9 cellular contexts compared by ENCODE assay signal in genomic region chr11:116984589-116984988, GRCh38.
DNase-seq lines count a peak whose midpoint lies in the region; ATAC-seq and TF ChIP-seq lines count a peak whose summit lies in the region.
"Had no signal": no experiment of that assay in that cellular context is flagged by ENCODE, and none has a peak within 500 bp of the region (broad histone marks: within the 10 kb centered on the region; RNA-seq: fewer than 3 reads in every experiment).

No MANE protein-coding gene starts in this region.

- 9 to 22% methylated on average over 6 of the region's 6 CpGs for WGBS in aorta, 2 donors

- TF ChIP-seq CTCF in cardiac muscle cell (IDR thresholded peaks at IDR 0.05; ENCODE audit: low read depth, low read length): no peak

- H3K4me1 ChIP-seq in cardiac muscle cell (ENCODE audit: low read depth) (no peaks in the 10 kb centered on the region), aorta (ENCODE audit: control insufficient read depth in 1 of 2, insufficient read depth in 2 of 2, low read length in 2 of 2) (peaks cover 0 to 14% of the 10 kb centered on the region in 2 donors)

- H3K9me3 ChIP-seq in cardiac muscle cell (ENCODE audit: low read depth) (no peaks in the 10 kb centered on the region), aorta (ENCODE audit: control insufficient read depth, low read length) (no peaks in the 10 kb centered on the region)

- ATAC-seq in aorta (ENCODE audit: low FRiP score) (peak; percentile 82), GM21390 (IDR thresholded peaks at IDR 0.05; ENCODE audit: unreplicated experiment) (no peak)

- intact Hi-C loops in cardiac septum (cut with DNase I) (no loop called here), aorta (cut with DNase I) (loop anchor here in 1 of 2 donors (10.0 kb wide), 1 partner anchor 110 kb away; the partner anchor contains the start of gene SIK3)

- H3K36me3 ChIP-seq in cardiac muscle cell (no peaks in the 10 kb centered on the region), aorta (ENCODE audit: control insufficient read depth in 1 of 2, insufficient read depth in 2 of 2, low read length in 1 of 2) (no peaks in the 10 kb centered on the region)

- H3K27ac ChIP-seq in cardiac muscle cell (peak overlapping the region; percentile 8), layer of hippocampus (ENCODE audit: low read depth, low read length) (peak overlapping the region; percentile 57), aorta (ENCODE audit: low read depth in 1 of 2, low read length in 2 of 2) (peak overlapping the region; percentile 17 to 24)

- DNase-seq in cardiac muscle cell (ENCODE audit: low read depth in 1 of 2, low spot score in 1 of 2) (peak in 1 of 2 donors; percentile 92), cardiac septum (ENCODE audit: low spot score) (no peak), astrocyte of the hippocampus (ENCODE audit: low read depth, low spot score) (peak; percentile 75), aorta (no peak), cortex of kidney (lab: John Stamatoyannopoulos, UW) (no peak), NCI-H2227 treated with DMSO at 0.1 percent for 48 hours (lab: John Stamatoyannopoulos, UW) (no peak)
- DNase-seq: CD4-positive, alpha-beta memory T cell had no signal

- H3K4me3 ChIP-seq in cardiac muscle cell (no peak overlapping the region), aorta (ENCODE audit: low read length in 2 of 2) (no peak overlapping the region)

- H3K27me3 ChIP-seq in cardiac muscle cell: no peaks in the 10 kb centered on the region
- no peaks in the 10 kb centered on the region for H3K27me3 ChIP-seq in layer of hippocampus (ENCODE audit: control insufficient read depth, insufficient read depth, low read length)
- H3K27me3 ChIP-seq in aorta (ENCODE audit: control insufficient read depth in 1 of 2, insufficient read depth in 2 of 2, low read length in 1 of 2): no peaks in the 10 kb centered on the region
